Comparison of ENCODE assay signal across 1 cellular context in the genomic region with DNA sequence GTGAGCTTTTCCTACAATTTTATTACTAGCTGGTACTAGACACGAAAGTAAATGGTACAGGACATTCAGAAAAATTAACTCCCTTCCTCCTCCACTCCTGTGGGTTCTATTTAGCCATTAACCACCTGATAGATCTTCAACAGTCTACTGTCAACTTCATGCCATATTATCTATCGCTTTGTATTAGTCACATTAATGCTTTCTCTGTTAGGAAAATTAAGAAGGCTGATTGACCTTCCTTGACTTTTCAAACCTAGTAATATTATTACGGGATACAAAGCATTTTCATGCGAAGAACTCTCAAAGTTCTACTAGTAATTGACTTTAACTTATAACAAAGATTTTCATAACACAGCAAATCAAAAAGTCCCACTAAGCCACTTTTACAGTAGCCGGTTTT.
TF ChIP-seq lines count a peak whose summit lies in the region.

No MANE protein-coding gene starts in this region.

TF ChIP-seq in GM12878, 131 proteins besides CTCF, POLR2A, EP300 and RAD21 (continued from another document):
- TF ChIP-seq CREM (IDR thresholded peaks at IDR 0.05; ENCODE audit: low read depth): no peak
- TF ChIP-seq BHLHE40 (IDR thresholded peaks at IDR 0.05; ENCODE audit: borderline replicate concordance in 1 of 2, low read depth in 2 of 2, low read length in 1 of 2): no peak
- no peak for TF ChIP-seq SP1 (IDR thresholded peaks at IDR 0.05; ENCODE audit: low read depth, low read length)
- TF ChIP-seq HDAC2 (IDR thresholded peaks at IDR 0.05): no peak
- TF ChIP-seq, protein P1, sequence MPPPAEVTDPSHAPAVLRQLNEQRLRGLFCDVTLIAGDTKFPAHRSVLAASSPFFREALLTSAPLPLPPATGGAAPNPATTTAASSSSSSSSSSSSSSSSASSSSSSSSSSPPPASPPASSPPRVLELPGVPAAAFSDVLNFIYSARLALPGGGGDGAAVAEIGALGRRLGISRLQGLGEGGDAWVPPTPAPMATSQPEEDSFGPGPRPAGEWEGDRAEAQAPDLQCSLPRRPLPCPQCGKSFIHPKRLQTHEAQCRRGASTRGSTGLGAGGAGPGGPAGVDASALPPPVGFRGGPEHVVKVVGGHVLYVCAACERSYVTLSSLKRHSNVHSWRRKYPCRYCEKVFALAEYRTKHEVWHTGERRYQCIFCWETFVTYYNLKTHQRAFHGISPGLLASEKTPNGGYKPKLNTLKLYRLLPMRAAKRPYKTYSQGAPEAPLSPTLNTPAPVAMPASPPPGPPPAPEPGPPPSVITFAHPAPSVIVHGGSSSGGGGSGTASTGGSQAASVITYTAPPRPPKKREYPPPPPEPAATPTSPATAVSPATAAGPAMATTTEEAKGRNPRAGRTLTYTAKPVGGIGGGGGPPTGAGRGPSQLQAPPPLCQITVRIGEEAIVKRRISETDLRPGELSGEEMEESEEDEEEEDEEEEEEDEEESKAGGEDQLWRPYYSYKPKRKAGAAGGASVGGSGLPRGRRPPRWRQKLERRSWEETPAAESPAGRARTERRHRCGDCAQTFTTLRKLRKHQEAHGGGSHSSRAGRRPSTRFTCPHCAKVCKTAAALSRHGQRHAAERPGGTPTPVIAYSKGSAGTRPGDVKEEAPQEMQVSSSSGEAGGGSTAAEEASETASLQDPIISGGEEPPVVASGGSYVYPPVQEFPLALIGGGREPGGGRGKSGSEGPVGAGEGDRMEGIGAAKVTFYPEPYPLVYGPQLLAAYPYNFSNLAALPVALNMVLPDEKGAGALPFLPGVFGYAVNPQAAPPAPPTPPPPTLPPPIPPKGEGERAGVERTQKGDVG (CRISPR knock-in tag; IDR thresholded peaks at IDR 0.05): no peak
- TF ChIP-seq KDM1A (IDR thresholded peaks at IDR 0.05; ENCODE audit: borderline replicate concordance): no peak
- no peak for TF ChIP-seq MEF2A (IDR thresholded peaks at IDR 0.05; ENCODE audit: insufficient read depth, low read depth, low read length)
- TF ChIP-seq, protein P2, sequence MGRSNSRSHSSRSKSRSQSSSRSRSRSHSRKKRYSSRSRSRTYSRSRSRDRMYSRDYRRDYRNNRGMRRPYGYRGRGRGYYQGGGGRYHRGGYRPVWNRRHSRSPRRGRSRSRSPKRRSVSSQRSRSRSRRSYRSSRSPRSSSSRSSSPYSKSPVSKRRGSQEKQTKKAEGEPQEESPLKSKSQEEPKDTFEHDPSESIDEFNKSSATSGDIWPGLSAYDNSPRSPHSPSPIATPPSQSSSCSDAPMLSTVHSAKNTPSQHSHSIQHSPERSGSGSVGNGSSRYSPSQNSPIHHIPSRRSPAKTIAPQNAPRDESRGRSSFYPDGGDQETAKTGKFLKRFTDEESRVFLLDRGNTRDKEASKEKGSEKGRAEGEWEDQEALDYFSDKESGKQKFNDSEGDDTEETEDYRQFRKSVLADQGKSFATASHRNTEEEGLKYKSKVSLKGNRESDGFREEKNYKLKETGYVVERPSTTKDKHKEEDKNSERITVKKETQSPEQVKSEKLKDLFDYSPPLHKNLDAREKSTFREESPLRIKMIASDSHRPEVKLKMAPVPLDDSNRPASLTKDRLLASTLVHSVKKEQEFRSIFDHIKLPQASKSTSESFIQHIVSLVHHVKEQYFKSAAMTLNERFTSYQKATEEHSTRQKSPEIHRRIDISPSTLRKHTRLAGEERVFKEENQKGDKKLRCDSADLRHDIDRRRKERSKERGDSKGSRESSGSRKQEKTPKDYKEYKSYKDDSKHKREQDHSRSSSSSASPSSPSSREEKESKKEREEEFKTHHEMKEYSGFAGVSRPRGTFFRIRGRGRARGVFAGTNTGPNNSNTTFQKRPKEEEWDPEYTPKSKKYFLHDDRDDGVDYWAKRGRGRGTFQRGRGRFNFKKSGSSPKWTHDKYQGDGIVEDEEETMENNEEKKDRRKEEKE (IDR thresholded peaks at IDR 0.05): no peak
- TF ChIP-seq PKNOX1 (IDR thresholded peaks at IDR 0.05): no peak
- no peak for TF ChIP-seq SMAD5 (IDR thresholded peaks at IDR 0.05; ENCODE audit: low read depth)
- TF ChIP-seq SMARCA5 (IDR thresholded peaks at IDR 0.05): no peak
- no peak for TF ChIP-seq MEF2B (IDR thresholded peaks at IDR 0.05; ENCODE audit: partially characterized antibody, poor library complexity, severe bottlenecking)
- no peak for TF ChIP-seq RAD51 (IDR thresholded peaks at IDR 0.05)
- no peak for TF ChIP-seq ZNF24 (IDR thresholded peaks at IDR 0.05)
- no peak for TF ChIP-seq SREBF2 (IDR thresholded peaks at IDR 0.05; ENCODE audit: low read length)
- TF ChIP-seq PAX8 (IDR thresholded peaks at IDR 0.05): no peak
- TF ChIP-seq ZSCAN29 (IDR thresholded peaks at IDR 0.05): no peak
- no peak for TF ChIP-seq POLR2AphosphoS2 (IDR thresholded peaks at IDR 0.05; ENCODE audit: low read depth, low read length)
